20 cellular contexts compared by ENCODE assay signal in genomic region chr5:2133080-2133479, GRCh38.
DNase-seq lines count a peak whose midpoint lies in the region; ATAC-seq and TF ChIP-seq lines count a peak whose summit lies in the region.
"Had no signal": no experiment of that assay in that cellular context is flagged by ENCODE, and none has a peak within 500 bp of the region (broad histone marks: within the 10 kb centered on the region; RNA-seq: fewer than 3 reads in every experiment).

No MANE protein-coding gene starts in this region.

- no peak overlapping the region for H2BK12ac ChIP-seq in neuronal stem cell (ENCODE audit: low read length)

- no peak overlapping the region for H3K4me2 ChIP-seq in neuronal stem cell (ENCODE audit: insufficient read depth, low read length, poor library complexity, severe bottlenecking)
- H3K4me2 ChIP-seq: PC-9 had no signal

- peak; percentile 1 for DNase-seq in natural killer cell treated with Interleukin-12 subunit alpha and Interleukin-12 subunit beta and Interleukin-15 and Interleukin-18, amount 100 ng/mL, for 72 hours (ENCODE audit: low spot score)
- DNase-seq in natural killer cell = no peak
- DNase-seq in fibroblast of pulmonary artery (ENCODE audit: low read depth) = peak; percentile 59
- no peak for DNase-seq in neuronal stem cell (ENCODE audit: low spot score)
- DNase-seq in stomach = no peak
- DNase-seq in DMS53 treated with DMSO at 0.1 percent for 48 hours (lab: John Stamatoyannopoulos, UW; ENCODE audit: unreplicated experiment) = no peak
- no peak for DNase-seq in endodermal cell
- DNase-seq: Calu3, DND-41, HFFc6, KBM-7, MM.1S, NCI-H1694 treated with DMSO at 0.1 percent for 48 hours, NCI-H2081, NCI-H2227 treated with DMSO at 0.1 percent for 48 hours, NCI-H526 treated with DMSO at 0.1 percent for 48 hours, PC-9, RPMI8226, SHP77 treated with DMSO at 0.1 percent for 48 hours had no signal

- no peak for TF ChIP-seq CTCF in natural killer cell (IDR thresholded peaks at IDR 0.05)
- no peak for TF ChIP-seq CTCF in fibroblast of pulmonary artery (IDR thresholded peaks at IDR 0.05; ENCODE audit: low read length, missing control alignments)
- no peak for TF ChIP-seq CTCF in stomach (IDR thresholded peaks at IDR 0.05)
- TF ChIP-seq CTCF in endodermal cell (conservative IDR thresholded peaks at IDR 0.05) = no peak

- no peak overlapping the region for H3K14ac ChIP-seq in neuronal stem cell (ENCODE audit: low read length)

- no peak overlapping the region for H3K9ac ChIP-seq in neuronal stem cell (ENCODE audit: low read depth, low read length, poor library complexity)
- H3K9ac ChIP-seq in endodermal cell (ENCODE audit: extremely low read depth, low read length, poor library complexity, severe bottlenecking) = no peak overlapping the region

- no peak overlapping the region for H2AK5ac ChIP-seq in neuronal stem cell (ENCODE audit: low read depth, low read length)

- no peak overlapping the region for H2BK5ac ChIP-seq in neuronal stem cell (ENCODE audit: low read length)

- H3K9me3 Mint-ChIP-seq in natural killer cell treated with Interleukin-12 subunit alpha and Interleukin-12 subunit beta and Interleukin-15 and Interleukin-18, amount 100 ng/mL, for 72 hours = no peaks in the 10 kb centered on the region
- H3K9me3 Mint-ChIP-seq in natural killer cell (no peaks in the 10 kb centered on the region), endodermal cell (no peaks in the 10 kb centered on the region)

- no peak for TF ChIP-seq EP300 in stomach (IDR thresholded peaks at IDR 0.05)

- H3K36me3 ChIP-seq in neuronal stem cell (replicated peaks in 1 of 2; ENCODE audit: control insufficient read depth in 2 of 2, insufficient read depth in 2 of 2, low read length in 2 of 2) (no peaks in the 10 kb centered on the region), stomach (no peaks in the 10 kb centered on the region), endodermal cell (ENCODE audit: control insufficient read depth, insufficient read depth, low read length) (no peaks in the 10 kb centered on the region)
- H3K36me3 ChIP-seq: HAP-1 had no signal

- no peak overlapping the region for H2BK15ac ChIP-seq in neuronal stem cell (ENCODE audit: low read length)

- intact Hi-C loops in natural killer cell (cut with micrococcal nuclease) = no loop called here
- intact Hi-C loops in stomach (cut with DNase I; ENCODE audit: low total_unique reads) = no loop called here

- H3K4me1 Mint-ChIP-seq in natural killer cell treated with Interleukin-12 subunit alpha and Interleukin-12 subunit beta and Interleukin-15 and Interleukin-18, amount 100 ng/mL, for 72 hours (ENCODE audit: low read depth in 2 of 2) = no peaks in the 10 kb centered on the region
- H3K4me1 Mint-ChIP-seq in natural killer cell (no peaks in the 10 kb centered on the region), endodermal cell (peaks cover 8% of the 10 kb centered on the region)

- H2AFZ ChIP-seq in neuronal stem cell (ENCODE audit: low read length) = peak overlapping the region; percentile 55
- H2AFZ ChIP-seq: PC-9 had no signal

- no peaks in the 10 kb centered on the region for H3K27me3 Mint-ChIP-seq in natural killer cell treated with Interleukin-12 subunit alpha and Interleukin-12 subunit beta and Interleukin-15 and Interleukin-18, amount 100 ng/mL, for 72 hours
- H3K27me3 Mint-ChIP-seq in natural killer cell (ENCODE audit: low read depth in 2 of 2) (no peaks in the 10 kb centered on the region), endodermal cell (ENCODE audit: insufficient read depth) (peaks cover 7% of the 10 kb centered on the region)

- H3K27ac ChIP-seq in neuronal stem cell (replicated peaks; ENCODE audit: low read length) (no peak overlapping the region), stomach (no peak overlapping the region), endodermal cell (ENCODE audit: low read depth, low read length) (no peak overlapping the region)
- H3K27ac ChIP-seq: PC-9 had no signal

- no peak overlapping the region for H3K4me3 ChIP-seq in fibroblast of pulmonary artery (replicated peaks; ENCODE audit: low read depth, low read length)
- H3K4me3 ChIP-seq in neuronal stem cell (ENCODE audit: low read length in 2 of 2) = no peak overlapping the region
- H3K4me3 ChIP-seq in stomach = no peak overlapping the region
- no peak overlapping the region for H3K4me3 ChIP-seq in endodermal cell (ENCODE audit: low read length)
- H3K4me3 ChIP-seq: HAP-1, PC-9 had no signal

- H3K4ac ChIP-seq in neuronal stem cell (ENCODE audit: low read length) = no peak overlapping the region

- H3K4me3 Mint-ChIP-seq in natural killer cell treated with Interleukin-12 subunit alpha and Interleukin-12 subunit beta and Interleukin-15 and Interleukin-18, amount 100 ng/mL, for 72 hours = no peak overlapping the region
- H3K4me3 Mint-ChIP-seq in natural killer cell (no peak overlapping the region), endodermal cell (no peak overlapping the region)
- H3K4me3 Mint-ChIP-seq: HFFc6 had no signal

- H3K18ac ChIP-seq in neuronal stem cell (ENCODE audit: low read length) = no peak overlapping the region

- H3K36me3 Mint-ChIP-seq in natural killer cell treated with Interleukin-12 subunit alpha and Interleukin-12 subunit beta and Interleukin-15 and Interleukin-18, amount 100 ng/mL, for 72 hours = no peaks in the 10 kb centered on the region
- H3K36me3 Mint-ChIP-seq in natural killer cell (no peaks in the 10 kb centered on the region), endodermal cell (ENCODE audit: low read depth) (no peaks in the 10 kb centered on the region)

- no peaks in the 10 kb centered on the region for H3K27me3 ChIP-seq in neuronal stem cell (ENCODE audit: control insufficient read depth in 3 of 3, insufficient read depth in 3 of 3, low read depth in 1 of 3, low read length in 3 of 3)
- peaks cover 0 to 35% (median 0%) of the 10 kb centered on the region in 3 donors for H3K27me3 ChIP-seq in stomach
- H3K27me3 ChIP-seq in endodermal cell (ENCODE audit: control insufficient read depth, insufficient read depth, low read length, poor library complexity, severe bottlenecking) = no peaks in the 10 kb centered on the region

- no peak for TF ChIP-seq POLR2A in stomach (IDR thresholded peaks at IDR 0.05)

- no peak overlapping the region for H2BK120ac ChIP-seq in neuronal stem cell (ENCODE audit: low read depth, low read length)

- no peaks in the 10 kb centered on the region for H3K79me1 ChIP-seq in neuronal stem cell (ENCODE audit: low read depth, low read length)

- peaks cover 2 to 3% of the 10 kb centered on the region in 2 donors for H3K9me3 ChIP-seq in neuronal stem cell (replicated peaks in 1 of 2; ENCODE audit: control insufficient read depth in 2 of 2, insufficient read depth in 1 of 2, low read depth in 1 of 2, low read length in 2 of 2)
- H3K9me3 ChIP-seq in stomach = no peaks in the 10 kb centered on the region
- H3K9me3 ChIP-seq in endodermal cell (ENCODE audit: control insufficient read depth, low read length) = no peaks in the 10 kb centered on the region
- H3K9me3 ChIP-seq: HAP-1 had no signal

- no peak for ATAC-seq in natural killer cell treated with Interleukin-12 subunit alpha and Interleukin-12 subunit beta and Interleukin-15 and Interleukin-18, amount 100 ng/mL, for 72 hours
- no peak for ATAC-seq in natural killer cell

- peaks cover 4 to 17% of the 10 kb centered on the region in 2 donors for H3K4me1 ChIP-seq in neuronal stem cell (ENCODE audit: control insufficient read depth in 2 of 2, insufficient read depth in 1 of 2, low read depth in 1 of 2, low read length in 2 of 2)
- no peaks in the 10 kb centered on the region for H3K4me1 ChIP-seq in stomach
- H3K4me1 ChIP-seq in endodermal cell (ENCODE audit: control insufficient read depth, insufficient read depth, low read length) = no peaks in the 10 kb centered on the region
- H3K4me1 ChIP-seq: HAP-1 had no signal

- H3K23ac ChIP-seq in neuronal stem cell (ENCODE audit: low read depth, low read length, poor library complexity) = no peak overlapping the region

- H4K8ac ChIP-seq in neuronal stem cell (ENCODE audit: low read depth, low read length) = no peak overlapping the region

- no CpG with 5 or more reads among the region's 6 CpGs for WGBS in neuronal stem cell (ENCODE audit: extremely low coverage in 2 of 2, insufficient read length in 2 of 2, insufficient replicate concordance in 1 of 2), 2 donors
- 46 to 63% (median 56%) methylated on average over 6 of the region's 6 CpGs for WGBS in stomach, 5 donors
- WGBS in endodermal cell (ENCODE audit: insufficient coverage in 1 of 2, insufficient read length in 1 of 2), 2 experiments = 66 to 69% methylated on average over 6 of the region's 6 CpGs

- H4K91ac ChIP-seq in neuronal stem cell (ENCODE audit: low read depth, low read length, poor library complexity) = no peak overlapping the region

- H3K27ac Mint-ChIP-seq in natural killer cell treated with Interleukin-12 subunit alpha and Interleukin-12 subunit beta and Interleukin-15 and Interleukin-18, amount 100 ng/mL, for 72 hours = no peak overlapping the region
- H3K27ac Mint-ChIP-seq in natural killer cell = no peak overlapping the region
- no peak overlapping the region for H3K27ac Mint-ChIP-seq in endodermal cell
- H3K27ac Mint-ChIP-seq: HFFc6 had no signal

Comparison
In these comparisons a context has a peak if more than half of its experiments do, and no peak if none do; other contexts are left out.
1. DNase-seq: peak in natural killer cell treated with Interleukin-12 subunit alpha and Interleukin-12 subunit beta and Interleukin-15 and Interleukin-18, amount 100 ng/mL, for 72 hours (single experiment) and fibroblast of pulmonary artery (single experiment); none in natural killer cell (single experiment), neuronal stem cell (single experiment), stomach (single experiment), DMS53 treated with DMSO at 0.1 percent for 48 hours (single experiment) and endodermal cell (single experiment).